In genomic region chr6:155309150-155309549, GRCh38 we compare ENCODE assay signal across 1 cellular context.
TF ChIP-seq lines count a peak whose summit lies in the region.

No MANE protein-coding gene starts in this region.

TF ChIP-seq in HepG2, 621 proteins besides CTCF, POLR2A, EP300 and RAD21 (continued from another document):
- TF ChIP-seq ZNF574 (CRISPR knock-in tag; IDR thresholded peaks at IDR 0.05): no peak
- TF ChIP-seq GTF3A (CRISPR knock-in tag; conservative IDR thresholded peaks at IDR 0.05): no peak
- TF ChIP-seq ATF2 (CRISPR knock-in tag; IDR thresholded peaks at IDR 0.05): no peak
- no peak for TF ChIP-seq STAG1 (CRISPR knock-in tag; IDR thresholded peaks at IDR 0.05)
- no peak for TF ChIP-seq RFX1 (IDR thresholded peaks at IDR 0.05)
- no peak for TF ChIP-seq HOXA7 (CRISPR knock-in tag; IDR thresholded peaks at IDR 0.05)
- TF ChIP-seq MEIS2 (CRISPR knock-in tag; IDR thresholded peaks at IDR 0.05): no peak
- TF ChIP-seq ZNF382 (CRISPR knock-in tag; IDR thresholded peaks at IDR 0.05; ENCODE audit: borderline replicate concordance): no peak
- TF ChIP-seq ZMYM4 (CRISPR knock-in tag; IDR thresholded peaks at IDR 0.05): no peak
- TF ChIP-seq USF2 (IDR thresholded peaks at IDR 0.05; ENCODE audit: low read depth, low read length): no peak
- TF ChIP-seq USF2 (CRISPR knock-in tag; IDR thresholded peaks at IDR 0.05; ENCODE audit: borderline replicate concordance): no peak
- no peak for TF ChIP-seq MYC (CRISPR knock-in tag; IDR thresholded peaks at IDR 0.05; ENCODE audit: borderline replicate concordance)
- TF ChIP-seq NFKB2 (CRISPR knock-in tag; IDR thresholded peaks at IDR 0.05; ENCODE audit: borderline replicate concordance): no peak
- TF ChIP-seq HNF4A (CRISPR knock-in tag; IDR thresholded peaks at IDR 0.05): no peak
- TF ChIP-seq ZNF605 (CRISPR knock-in tag; IDR thresholded peaks at IDR 0.05): no peak
- no peak for TF ChIP-seq MIER3 (CRISPR knock-in tag; IDR thresholded peaks at IDR 0.05; ENCODE audit: borderline replicate concordance)
